ENCODE assay signal across 9 cellular contexts in genomic region chr9:14616188-14616982, GRCh38.
DNase-seq lines count a peak whose midpoint lies in the region; ATAC-seq and TF ChIP-seq lines count a peak whose summit lies in the region.
"Had no signal": no experiment of that assay in that cellular context is flagged by ENCODE, and none has a peak within 500 bp of the region (broad histone marks: within the 10 kb centered on the region; RNA-seq: fewer than 3 reads in every experiment).

No MANE protein-coding gene starts in this region.

- no peak overlapping the region for H3K4me3 Mint-ChIP-seq in nephron progenitor cell

- H3K36me3 ChIP-seq in Peyer's patch: peaks cover 0 to 8% (median 0%) of the 10 kb centered on the region in 3 donors

- H3K4me1 Mint-ChIP-seq in nephron progenitor cell: no peaks in the 10 kb centered on the region

- peak; percentile 27 to 75 (median 66) for TF ChIP-seq CTCF in Peyer's patch (IDR thresholded peaks at IDR 0.05)
- TF ChIP-seq CTCF in epithelial cell of esophagus (IDR thresholded peaks at IDR 0.05; ENCODE audit: insufficient read depth, low read depth, low read length, missing control alignments): peak; percentile 70
- peak; percentile 59 for TF ChIP-seq CTCF in nephron progenitor cell (IDR thresholded peaks at IDR 0.05)

- H3K36me3 Mint-ChIP-seq in nephron progenitor cell (ENCODE audit: low read depth): peaks cover under 1% of the 10 kb centered on the region
- H3K36me3 Mint-ChIP-seq: activated naive CD4-positive, alpha-beta T cell treated with anti-CD3 and anti-CD28 coated beads, Interleukin-2, amount 50 U/mL, for 72 hours had no signal

- no peak overlapping the region for H3K27ac ChIP-seq in Peyer's patch

- H3K9me3 Mint-ChIP-seq in nephron progenitor cell: no peaks in the 10 kb centered on the region
- H3K9me3 Mint-ChIP-seq: activated naive CD4-positive, alpha-beta T cell treated with anti-CD3 and anti-CD28 coated beads, Interleukin-2, amount 50 U/mL, for 72 hours had no signal

- H3K27me3 Mint-ChIP-seq in nephron progenitor cell (ENCODE audit: low read depth, poor library complexity): no peaks in the 10 kb centered on the region

- no peak for TF ChIP-seq POLR2A in Peyer's patch (IDR thresholded peaks at IDR 0.05)

- H3K4me1 ChIP-seq in Peyer's patch: no peaks in the 10 kb centered on the region

- H3K27ac Mint-ChIP-seq in nephron progenitor cell: peak overlapping the region; percentile 12
- H3K27ac Mint-ChIP-seq: activated naive CD4-positive, alpha-beta T cell treated with anti-CD3 and anti-CD28 coated beads, Interleukin-2, amount 50 U/mL, for 72 hours had no signal

- DNase-seq in GF-D8 (lab: John Stamatoyannopoulos, UW): peak; percentile 30
- DNase-seq in HT-29 (ENCODE audit: low spot score): peak; percentile 53
- no peak for DNase-seq in Peyer's patch
- DNase-seq in epithelial cell of esophagus (ENCODE audit: low read depth): peak; percentile 73
- no peak for DNase-seq in nephron progenitor cell
- DNase-seq in retina: no peak
- DNase-seq in activated CD4-positive, CD25-positive, alpha-beta regulatory T cell (lab: John Stamatoyannopoulos, UW): no peak

- H3K27me3 ChIP-seq in Peyer's patch: no peaks in the 10 kb centered on the region

- no peaks in the 10 kb centered on the region for H3K9me3 ChIP-seq in Peyer's patch

- H3K4me3 ChIP-seq in Peyer's patch: no peak overlapping the region
- H3K4me3 ChIP-seq in epithelial cell of esophagus (ENCODE audit: low read length): no peak overlapping the region

- peak; percentile 95 for ATAC-seq in GM21447 (IDR thresholded peaks at IDR 0.05; ENCODE audit: unreplicated experiment)

Comparison
In these comparisons a context has a peak if more than half of its experiments do, and no peak if none do; other contexts are left out.
1. DNase-seq: peak in GF-D8 (single experiment), HT-29 (single experiment) and epithelial cell of esophagus (single experiment); none in Peyer's patch (0 of 3), nephron progenitor cell (single experiment), retina (single experiment) and activated CD4-positive, CD25-positive, alpha-beta regulatory T cell (0 of 4).
2. Peak in every context shown above with its lines, with median percentiles within 50 percentile points of each other: CTCF ChIP-seq.